In genomic region chr6:54053893-54054391, GRCh38 we compare ENCODE assay signal across 10 cellular contexts. TPM values are rescaled to one million over a fixed set of nuclear protein-coding genes. Genes with fewer than 3 reads are reported as not detected.
DNase-seq lines count a peak whose midpoint lies in the region; TF ChIP-seq lines count a peak whose summit lies in the region.
"Had no signal": no experiment of that assay in that cellular context is flagged by ENCODE, and none has a peak within 500 bp of the region (broad histone marks: within the 10 kb centered on the region; RNA-seq: fewer than 3 reads in every experiment).

No MANE protein-coding gene starts in this region.

- peak overlapping the region in 1 of 2 donors; percentile 26 for H3K9ac ChIP-seq in mucosa of rectum (ENCODE audit: low read depth in 1 of 2, low read length in 2 of 2)

- H3K27ac Mint-ChIP-seq in activated naive CD4-positive, alpha-beta T cell treated with anti-CD3 and anti-CD28 coated beads for 36 hours = no peak overlapping the region
- H3K27ac Mint-ChIP-seq: dendritic cell treated with granulocyte-macrophage colony-stimulating factor and Interleukin-4, amounts not matched to agents 40 ng/mL and 50 ng/mL, for 4 days had no signal

- no peaks in the 10 kb centered on the region for H3K27me3 ChIP-seq in AG04450 (ENCODE audit: control insufficient read depth, insufficient read depth, low read length)
- no peaks in the 10 kb centered on the region for H3K27me3 ChIP-seq in mucosa of rectum (ENCODE audit: control insufficient read depth in 2 of 2, insufficient read depth in 2 of 2, low read length in 2 of 2)

- H3K27ac ChIP-seq in AG04450 (ENCODE audit: low read depth, low read length) = no peak overlapping the region
- peak overlapping the region; percentile 58 for H3K27ac ChIP-seq in epithelial cell of prostate
- H3K27ac ChIP-seq in mucosa of rectum (ENCODE audit: low read depth in 2 of 2, low read length in 2 of 2) = peak overlapping the region; percentile 64 to 83

- H3K4me1 ChIP-seq in mucosa of rectum (ENCODE audit: control insufficient read depth in 2 of 2, insufficient read depth in 2 of 2, low read length in 2 of 2) = peaks cover 0 to 19% of the 10 kb centered on the region in 2 donors

- DNase-seq in AG04450 (ENCODE audit: low read depth, low spot score) (peak; percentile 65), NCI-H226 (peak; percentile 94), epithelial cell of prostate (ENCODE audit: low read depth, low spot score) (peak; percentile 94), GM20000 (ENCODE audit: low spot score) (no peak), NCI-H82 treated with DMSO at 0.1 percent for 48 hours (lab: John Stamatoyannopoulos, UW; ENCODE audit: unreplicated experiment) (no peak), GM10266 (ENCODE audit: extremely low spot score) (no peak)
- DNase-seq in activated naive CD4-positive, alpha-beta T cell treated with anti-CD3 and anti-CD28 coated beads for 36 hours = no peak
- DNase-seq: T-helper 9 cell had no signal

- H3K4me3 ChIP-seq in AG04450 (ENCODE audit: low read depth, low read length) (peak overlapping the region; percentile 29), mucosa of rectum (ENCODE audit: low read length in 2 of 2) (peak overlapping the region; percentile 46 to 47)

- H3K36me3 ChIP-seq in mucosa of rectum (ENCODE audit: control insufficient read depth in 2 of 2, insufficient read depth in 2 of 2, low read length in 2 of 2) = no peaks in the 10 kb centered on the region

- CTCF ChIA-PET in AG04450 (lab: Charles Lee) = no interaction called here
- CTCF ChIA-PET in activated naive CD4-positive, alpha-beta T cell treated with anti-CD3 and anti-CD28 coated beads for 36 hours (lab: Charles Lee) = no interaction called here

- no peaks in the 10 kb centered on the region for H3K36me3 Mint-ChIP-seq in activated naive CD4-positive, alpha-beta T cell treated with anti-CD3 and anti-CD28 coated beads for 36 hours (ENCODE audit: low read depth)

- H3K4me3 Mint-ChIP-seq in activated naive CD4-positive, alpha-beta T cell treated with anti-CD3 and anti-CD28 coated beads for 36 hours = no peak overlapping the region
- H3K4me3 Mint-ChIP-seq: dendritic cell treated with granulocyte-macrophage colony-stimulating factor and Interleukin-4, amounts not matched to agents 40 ng/mL and 50 ng/mL, for 4 days had no signal

- intact Hi-C loops in activated naive CD4-positive, alpha-beta T cell treated with anti-CD3 and anti-CD28 coated beads for 36 hours (cut with micrococcal nuclease) = no loop called here

- H3K9me3 ChIP-seq in AG04450 (ENCODE audit: control insufficient read depth, insufficient read depth, low read length) (no peaks in the 10 kb centered on the region), mucosa of rectum (ENCODE audit: control insufficient read depth in 2 of 2, low read length in 2 of 2) (no peaks in the 10 kb centered on the region)

- H3K27me3 Mint-ChIP-seq in activated naive CD4-positive, alpha-beta T cell treated with anti-CD3 and anti-CD28 coated beads for 36 hours (ENCODE audit: low read depth) = peaks cover 7% of the 10 kb centered on the region
- H3K27me3 Mint-ChIP-seq: dendritic cell treated with granulocyte-macrophage colony-stimulating factor and Interleukin-4, amounts not matched to agents 40 ng/mL and 50 ng/mL, for 4 days had no signal

- POLR2A ChIA-PET in AG04450 (lab: Yijun Ruan, JAX) = interaction anchor here (0.7 kb wide), 1 partner anchor 1970 kb away, joined by 6 read pairs; no protein-coding TSS in a partner anchor

- no peaks in the 10 kb centered on the region for H3K4me1 Mint-ChIP-seq in activated naive CD4-positive, alpha-beta T cell treated with anti-CD3 and anti-CD28 coated beads for 36 hours (ENCODE audit: low read depth)

- H3K9me3 Mint-ChIP-seq in activated naive CD4-positive, alpha-beta T cell treated with anti-CD3 and anti-CD28 coated beads for 36 hours = no peaks in the 10 kb centered on the region
- H3K9me3 Mint-ChIP-seq: dendritic cell treated with granulocyte-macrophage colony-stimulating factor and Interleukin-4, amounts not matched to agents 40 ng/mL and 50 ng/mL, for 4 days had no signal

- TF ChIP-seq CTCF in AG04450 (IDR thresholded peaks at IDR 0.05; ENCODE audit: low read depth, low read length) = no peak
- TF ChIP-seq CTCF in GM20000 (IDR thresholded peaks at IDR 0.05; ENCODE audit: extremely low read depth, missing control alignments) = no peak
- no peak for TF ChIP-seq CTCF in GM10266 (IDR thresholded peaks at IDR 0.05; ENCODE audit: control insufficient read depth, insufficient read depth, low read depth, missing control alignments)

RNA-seq across cellular contexts. Expression of gene MLIP, which starts 57.3 kb away (rescaled TPM):
- polyA plus RNA-seq in AG04450 (2011; rRNA removed) = not detected in 2 replicates
- polyA minus RNA-seq in AG04450 (2011; rRNA and poly(A)+ RNA removed) = 0.48 TPM in 1 of 2 replicates, not detected in the other
- total RNA-seq in activated naive CD4-positive, alpha-beta T cell treated with anti-CD3 and anti-CD28 coated beads for 36 hours = not detected

Comparison
In these comparisons a context has a peak if more than half of its experiments do, and no peak if none do; other contexts are left out.
1. DNase-seq: peak in AG04450 (single experiment), NCI-H226 (single experiment) and epithelial cell of prostate (single experiment); none in GM20000 (single experiment), activated naive CD4-positive, alpha-beta T cell treated with anti-CD3 and anti-CD28 coated beads for 36 hours (single experiment), NCI-H82 treated with DMSO at 0.1 percent for 48 hours (single experiment) and GM10266 (single experiment).